ENCODE assay signal across 12 cellular contexts in the genomic region with DNA sequence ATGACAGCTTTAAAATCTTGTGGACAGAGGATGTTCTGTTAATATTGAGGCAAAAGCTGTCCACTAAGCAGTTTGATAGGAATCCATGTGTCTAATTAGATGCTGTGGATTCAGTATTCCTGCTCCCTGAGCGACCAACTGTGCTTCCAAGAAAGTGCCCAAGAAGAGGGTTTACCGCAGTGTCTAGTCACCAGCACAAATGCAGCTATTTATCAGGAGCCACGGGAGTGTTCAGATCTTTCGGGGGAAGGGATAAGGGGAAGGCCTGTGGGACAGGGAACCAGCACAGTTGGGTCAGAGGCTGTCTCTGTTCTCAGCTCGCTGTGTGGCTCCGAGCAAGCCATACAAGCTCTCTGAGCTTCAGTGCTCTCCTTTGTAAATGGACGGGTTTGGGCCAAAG.
DNase-seq lines count a peak whose midpoint lies in the region; ATAC-seq, FAIRE-seq and TF ChIP-seq lines count a peak whose summit lies in the region.
"Had no signal": no experiment of that assay in that cellular context is flagged by ENCODE, and none has a peak within 500 bp of the region (broad histone marks: within the 10 kb centered on the region; RNA-seq: fewer than 3 reads in every experiment).

No MANE protein-coding gene starts in this region.

- peaks cover 59% of the 10 kb centered on the region for H3K4me1 Mint-ChIP-seq in neural progenitor cell
- H3K4me1 Mint-ChIP-seq in type B pancreatic cell (ENCODE audit: unreplicated experiment): peaks cover 48% of the 10 kb centered on the region
- peaks cover 11% of the 10 kb centered on the region for H3K4me1 Mint-ChIP-seq in activated naive CD4-positive, alpha-beta T cell treated with anti-CD3 and anti-CD28 coated beads for 36 hours (ENCODE audit: low read depth)

- H3K9me3 Mint-ChIP-seq in neural progenitor cell: no peaks in the 10 kb centered on the region
- no peaks in the 10 kb centered on the region for H3K9me3 Mint-ChIP-seq in type B pancreatic cell
- no peaks in the 10 kb centered on the region for H3K9me3 Mint-ChIP-seq in activated naive CD4-positive, alpha-beta T cell treated with anti-CD3 and anti-CD28 coated beads for 36 hours
- H3K9me3 Mint-ChIP-seq: stimulated activated naive B cell treated with anti-CD40 and anti-IgM and Interleukin-4, amounts not matched to agents 10 μg/mL and 1 μg/mL and 100 μg/mL, for 72 hours had no signal

- peaks cover 17% of the 10 kb centered on the region for H4K20me1 ChIP-seq in neural progenitor cell (ENCODE audit: low read depth)

- ATAC-seq in heart right ventricle (peak in 1 of 8 donors; percentile 0), HG02884 (IDR thresholded peaks at IDR 0.05; ENCODE audit: unreplicated experiment) (no peak)
- ATAC-seq: stimulated activated naive B cell treated with anti-CD40 and anti-IgM and Interleukin-4, amounts not matched to agents 10 μg/mL and 1 μg/mL and 100 μg/mL, for 72 hours had no signal

- H3K4me3 ChIP-seq in astrocyte of the spinal cord (ENCODE audit: low read depth, low read length): no peak overlapping the region
- no peak overlapping the region for H3K4me3 ChIP-seq in heart right ventricle
- no peak overlapping the region for H3K4me3 ChIP-seq in neural progenitor cell
- no peak overlapping the region for H3K4me3 ChIP-seq in small intestine (ENCODE audit: low read depth in 1 of 2, low read length in 2 of 2)
- H3K4me3 ChIP-seq in testis: no peak overlapping the region

- H3K27ac Mint-ChIP-seq in neural progenitor cell (peak overlapping the region; percentile 30), type B pancreatic cell (peak overlapping the region; percentile 8)
- no peak overlapping the region for H3K27ac Mint-ChIP-seq in activated naive CD4-positive, alpha-beta T cell treated with anti-CD3 and anti-CD28 coated beads for 36 hours
- H3K27ac Mint-ChIP-seq: stimulated activated naive B cell treated with anti-CD40 and anti-IgM and Interleukin-4, amounts not matched to agents 10 μg/mL and 1 μg/mL and 100 μg/mL, for 72 hours had no signal

- H2AFZ ChIP-seq in neural progenitor cell (replicated peaks): no peak overlapping the region

- H3K27me3 ChIP-seq in heart right ventricle (no peaks in the 10 kb centered on the region), neural progenitor cell (no peaks in the 10 kb centered on the region), small intestine (ENCODE audit: control insufficient read depth in 2 of 2, insufficient read depth in 2 of 2, low read length in 2 of 2) (no peaks in the 10 kb centered on the region), testis (no peaks in the 10 kb centered on the region)

- no peak overlapping the region for H3K9ac ChIP-seq in neural progenitor cell

- H3K27ac ChIP-seq in heart right ventricle: peak overlapping the region; percentile 33 to 91 (median 84)
- H3K27ac ChIP-seq in neural progenitor cell: no peak overlapping the region
- H3K27ac ChIP-seq in small intestine (ENCODE audit: low read depth in 1 of 2, low read length in 1 of 2): peak overlapping the region in 1 of 2 donors; percentile 65
- H3K27ac ChIP-seq in testis: peak overlapping the region in 1 of 2 donors; percentile 56

- peaks cover 12% of the 10 kb centered on the region for H3K36me3 Mint-ChIP-seq in neural progenitor cell
- peaks cover 24% of the 10 kb centered on the region for H3K36me3 Mint-ChIP-seq in type B pancreatic cell
- peaks cover 5% of the 10 kb centered on the region for H3K36me3 Mint-ChIP-seq in activated naive CD4-positive, alpha-beta T cell treated with anti-CD3 and anti-CD28 coated beads for 36 hours (ENCODE audit: low read depth)
- H3K36me3 Mint-ChIP-seq: stimulated activated naive B cell treated with anti-CD40 and anti-IgM and Interleukin-4, amounts not matched to agents 10 μg/mL and 1 μg/mL and 100 μg/mL, for 72 hours had no signal

- H3K4me2 ChIP-seq in neural progenitor cell: peak overlapping the region; percentile 43

- intact Hi-C loops in heart right ventricle (cut with DNase I): loop anchor here in 5 of 10 donors (5.0 to 10.0 kb wide), 3 partner anchors 36 to 181 kb away; partner anchors contain the start of gene AFAP1 (in 1 of the 5)
- intact Hi-C loops in activated naive CD4-positive, alpha-beta T cell treated with anti-CD3 and anti-CD28 coated beads for 36 hours (cut with micrococcal nuclease): no loop called here
- intact Hi-C loops in testis (cut with DNase I; ENCODE audit: low total_unique reads): no loop called here

- H3K4me1 ChIP-seq in heart right ventricle: peaks cover 16 to 72% (median 56%) of the 10 kb centered on the region in 9 donors
- peaks cover 32% of the 10 kb centered on the region for H3K4me1 ChIP-seq in neural progenitor cell
- H3K4me1 ChIP-seq in small intestine (ENCODE audit: control insufficient read depth in 2 of 2, insufficient read depth in 1 of 2, low read depth in 1 of 2, low read length in 1 of 2): peaks cover 0 to 2% of the 10 kb centered on the region in 2 donors
- H3K4me1 ChIP-seq in testis: peaks cover 14% of the 10 kb centered on the region

- H3F3A ChIP-seq in neural progenitor cell (ENCODE audit: low read depth): peaks cover 24% of the 10 kb centered on the region

- no peaks in the 10 kb centered on the region for H3K9me3 ChIP-seq in heart right ventricle
- H3K9me3 ChIP-seq in neural progenitor cell (ENCODE audit: low read depth): no peaks in the 10 kb centered on the region
- H3K9me3 ChIP-seq in small intestine (ENCODE audit: control insufficient read depth, low read depth): no peaks in the 10 kb centered on the region
- H3K9me3 ChIP-seq in testis: no peaks in the 10 kb centered on the region

- H3K79me2 ChIP-seq in neural progenitor cell (ENCODE audit: low read depth): no peaks in the 10 kb centered on the region

- no peak for FAIRE-seq in small intestine (lab: Jason Lieb, UNC)

- H3K27me3 Mint-ChIP-seq in neural progenitor cell (ENCODE audit: insufficient read depth, low read depth) (no peaks in the 10 kb centered on the region), type B pancreatic cell (no peaks in the 10 kb centered on the region)
- H3K27me3 Mint-ChIP-seq in activated naive CD4-positive, alpha-beta T cell treated with anti-CD3 and anti-CD28 coated beads for 36 hours (ENCODE audit: low read depth): no peaks in the 10 kb centered on the region

- 56 to 67% methylated on average over 7 of the region's 7 CpGs for WGBS in heart right ventricle, 2 donors
- WGBS in small intestine, 3 donors: 66 to 88% (median 78%) methylated on average over 7 of the region's 7 CpGs
- WGBS in testis, 2 donors: 77 to 80% methylated on average over 7 of the region's 7 CpGs

- CTCF ChIA-PET in activated naive CD4-positive, alpha-beta T cell treated with anti-CD3 and anti-CD28 coated beads for 36 hours (lab: Charles Lee): interaction anchor here (0.7 to 11.9 kb wide), 3 partner anchors 37 to 180 kb away, joined by 3 to 180 read pairs (median 5); no protein-coding TSS in a partner anchor

- no peak overlapping the region for H3K4me3 Mint-ChIP-seq in neural progenitor cell
- H3K4me3 Mint-ChIP-seq in type B pancreatic cell: peak overlapping the region; percentile 23
- H3K4me3 Mint-ChIP-seq in activated naive CD4-positive, alpha-beta T cell treated with anti-CD3 and anti-CD28 coated beads for 36 hours: no peak overlapping the region
- H3K4me3 Mint-ChIP-seq: stimulated activated naive B cell treated with anti-CD40 and anti-IgM and Interleukin-4, amounts not matched to agents 10 μg/mL and 1 μg/mL and 100 μg/mL, for 72 hours had no signal

- in situ Hi-C loops in astrocyte of the spinal cord (cut with HindIII; ENCODE audit: low sequenced_read_pairs): no loop called here

- DNase-seq in astrocyte of the spinal cord (ENCODE audit: low read depth, low spot score): peak; percentile 52
- no peak for DNase-seq in heart right ventricle
- DNase-seq in neural progenitor cell (ENCODE audit: low spot score): peak; percentile 34
- DNase-seq in type B pancreatic cell (ENCODE audit: extremely low spot score, unreplicated experiment): no peak
- no peak for DNase-seq in activated naive CD4-positive, alpha-beta T cell treated with anti-CD3 and anti-CD28 coated beads for 36 hours
- DNase-seq in small intestine: no peak
- no peak for DNase-seq in testis
- DNase-seq: amniotic stem cell; NCI-H1092; stimulated activated naive B cell treated with anti-CD40 and anti-IgM and Interleukin-4, amounts not matched to agents 10 μg/mL and 1 μg/mL and 100 μg/mL, for 72 hours; T-helper 9 cell had no signal

- TF ChIP-seq POLR2A in testis (IDR thresholded peaks at IDR 0.05): no peak

- TF ChIP-seq CTCF in astrocyte of the spinal cord (IDR thresholded peaks at IDR 0.05; ENCODE audit: low read depth, low read length) (no peak), heart right ventricle (IDR thresholded peaks at IDR 0.05) (no peak), neural progenitor cell (IDR thresholded peaks at IDR 0.05) (no peak), type B pancreatic cell (conservative IDR thresholded peaks at IDR 0.05) (no peak), testis (IDR thresholded peaks at IDR 0.05) (no peak)

- peaks cover 0 to 16% (median 0%) of the 10 kb centered on the region in 9 donors for H3K36me3 ChIP-seq in heart right ventricle
- no peaks in the 10 kb centered on the region for H3K36me3 ChIP-seq in neural progenitor cell
- peaks cover 0 to 2% of the 10 kb centered on the region in 2 donors for H3K36me3 ChIP-seq in small intestine (ENCODE audit: control insufficient read depth in 2 of 2, insufficient read depth in 2 of 2, low read length in 2 of 2)
- no peaks in the 10 kb centered on the region for H3K36me3 ChIP-seq in testis (ENCODE audit: low read depth, missing control alignments)

Comparison
In these comparisons a context has a peak if more than half of its experiments do, and no peak if none do; other contexts are left out.
1. DNase-seq: peak in astrocyte of the spinal cord (single experiment) and neural progenitor cell (single experiment); none in heart right ventricle (0 of 2), type B pancreatic cell (single experiment), activated naive CD4-positive, alpha-beta T cell treated with anti-CD3 and anti-CD28 coated beads for 36 hours (single experiment), small intestine (single experiment) and testis (single experiment).